8 cellular contexts compared by ENCODE assay signal in the genomic region with DNA sequence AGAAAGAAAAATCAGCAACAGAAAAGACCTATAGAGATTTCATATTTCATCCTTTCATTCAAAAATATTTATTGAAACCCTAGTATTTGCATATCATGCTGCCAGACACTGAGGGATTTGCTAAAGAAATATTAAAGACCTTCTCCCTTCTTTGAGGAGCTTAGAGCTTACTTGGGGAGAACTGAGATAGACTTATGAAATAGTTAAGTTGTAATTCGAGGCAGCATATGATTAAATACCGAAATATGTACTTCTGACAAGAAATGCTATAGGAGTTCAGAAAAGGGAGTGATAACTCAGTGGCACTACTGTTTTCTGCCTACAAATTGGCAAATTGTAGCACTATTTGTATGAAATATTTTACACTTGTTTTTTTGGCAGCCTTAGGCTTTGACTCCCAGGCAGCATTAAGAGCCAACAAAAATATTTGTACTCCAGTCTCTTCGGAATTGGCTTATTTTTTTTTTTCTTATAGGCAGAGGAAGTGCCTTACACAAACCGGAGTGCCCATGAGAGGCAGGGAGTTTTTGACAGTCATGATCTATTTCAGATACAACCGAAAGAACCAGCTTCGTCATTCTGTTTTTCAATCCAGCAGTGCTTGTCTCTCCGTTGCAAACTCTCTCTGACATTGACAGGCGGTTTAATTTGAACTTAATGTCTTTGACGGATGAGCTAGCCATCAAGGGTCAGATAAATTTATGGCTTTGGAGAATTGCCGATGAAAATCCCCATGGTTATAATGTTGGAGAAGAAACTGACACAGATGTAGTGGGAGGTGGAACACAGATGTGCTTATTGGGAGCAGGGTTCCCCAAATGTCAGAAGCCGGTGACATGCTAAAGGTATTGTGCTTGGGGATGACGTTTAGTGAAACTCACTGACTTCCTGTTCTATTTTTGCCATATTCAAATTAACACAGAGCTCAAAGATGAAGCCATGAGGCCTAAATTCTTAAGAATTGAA. TPM values are rescaled to one million over a fixed set of nuclear protein-coding genes. Genes with fewer than 3 reads are reported as not detected.
DNase-seq lines count a peak whose midpoint lies in the region; ATAC-seq, FAIRE-seq and TF ChIP-seq lines count a peak whose summit lies in the region.

No MANE protein-coding gene starts in this region.

- no peaks in the 10 kb centered on the region for H3K27me3 ChIP-seq in bronchial epithelial cell (ENCODE audit: control insufficient read depth, insufficient read depth, low read length)
- H3K27me3 ChIP-seq in neuronal stem cell (ENCODE audit: control insufficient read depth in 3 of 3, insufficient read depth in 3 of 3, low read depth in 1 of 3, low read length in 3 of 3) = no peaks in the 10 kb centered on the region

- no peak overlapping the region for H3K4ac ChIP-seq in neuronal stem cell (ENCODE audit: low read length)

- H4K8ac ChIP-seq in neuronal stem cell (ENCODE audit: low read depth, low read length) = no peak overlapping the region

- CTCF ChIA-PET in HEK293T (lab: Yijun Ruan, JAX) = no interaction called here

- H4K91ac ChIP-seq in neuronal stem cell (ENCODE audit: low read depth, low read length, poor library complexity) = no peak overlapping the region

- no peak for DNase-seq in HEK293T (ENCODE audit: extremely low spot score)
- peak; percentile 55 to 74 for DNase-seq in NOMO-1 (lab: John Stamatoyannopoulos, UW; ENCODE audit: unreplicated experiment in 2 of 2)
- DNase-seq in bronchial epithelial cell (ENCODE audit: low read depth) = peak; percentile 48
- DNase-seq in osteocyte (ENCODE audit: extremely low spot score, unreplicated experiment) = no peak
- DNase-seq in neuronal stem cell (ENCODE audit: low spot score) = no peak
- no peak for DNase-seq in NCI-H2171 (lab: John Stamatoyannopoulos, UW)
- DNase-seq in NCI-H1417 (lab: John Stamatoyannopoulos, UW) = no peak

- H3K18ac ChIP-seq in neuronal stem cell (ENCODE audit: low read length) = no peak overlapping the region

- H3K4me1 ChIP-seq in neuronal stem cell (ENCODE audit: control insufficient read depth in 2 of 2, insufficient read depth in 1 of 2, low read depth in 1 of 2, low read length in 2 of 2) = peaks cover 0 to 2% of the 10 kb centered on the region in 2 donors

- FAIRE-seq in bronchial epithelial cell (lab: Jason Lieb, UNC) = no peak

- peak overlapping the region; percentile 48 for H3K4me3 Mint-ChIP-seq in osteocyte (ENCODE audit: unreplicated experiment)

- no peak overlapping the region for H2BK120ac ChIP-seq in neuronal stem cell (ENCODE audit: low read depth, low read length)

- POLR2A ChIA-PET in HEK293T (lab: Yijun Ruan, JAX) = no interaction called here

- H3K14ac ChIP-seq in neuronal stem cell (ENCODE audit: low read length) = no peak overlapping the region

- no peak overlapping the region for H2BK15ac ChIP-seq in neuronal stem cell (ENCODE audit: low read length)

- TF ChIP-seq CTCF in bronchial epithelial cell (IDR thresholded peaks at IDR 0.05; ENCODE audit: insufficient read depth, low read length, severe bottlenecking) (no peak), osteocyte (IDR thresholded peaks at IDR 0.05) (no peak)

- no peak overlapping the region for H2AFZ ChIP-seq in neuronal stem cell (ENCODE audit: low read length)

- WGBS in neuronal stem cell (ENCODE audit: extremely low coverage in 2 of 2, insufficient read length in 2 of 2, insufficient replicate concordance in 1 of 2), 2 donors = no CpG with 5 or more reads among the region's 12 CpGs

- no peaks in the 10 kb centered on the region for H3K36me3 Mint-ChIP-seq in osteocyte (ENCODE audit: unreplicated experiment)

- H3K36me3 ChIP-seq in bronchial epithelial cell (ENCODE audit: control insufficient read depth, insufficient read depth, low read length) (no peaks in the 10 kb centered on the region), neuronal stem cell (replicated peaks in 1 of 2; ENCODE audit: control insufficient read depth in 2 of 2, insufficient read depth in 2 of 2, low read length in 2 of 2) (no peaks in the 10 kb centered on the region)

- H2BK5ac ChIP-seq in neuronal stem cell (ENCODE audit: low read length) = no peak overlapping the region

- peak overlapping the region; percentile 59 for H3K27ac Mint-ChIP-seq in osteocyte (ENCODE audit: unreplicated experiment)

- no peak overlapping the region for H3K4me3 ChIP-seq in bronchial epithelial cell (ENCODE audit: low read depth, low read length)
- H3K4me3 ChIP-seq in neuronal stem cell (ENCODE audit: low read length in 2 of 2) = no peak overlapping the region

- no peaks in the 10 kb centered on the region for H3K9me3 ChIP-seq in neuronal stem cell (replicated peaks in 1 of 2; ENCODE audit: control insufficient read depth in 2 of 2, insufficient read depth in 1 of 2, low read depth in 1 of 2, low read length in 2 of 2)

- H3K27me3 Mint-ChIP-seq in osteocyte (ENCODE audit: unreplicated experiment) = peaks cover 4% of the 10 kb centered on the region

- no peaks in the 10 kb centered on the region for H3K9me3 Mint-ChIP-seq in osteocyte (ENCODE audit: unreplicated experiment)

- no peak overlapping the region for H3K23ac ChIP-seq in neuronal stem cell (ENCODE audit: low read depth, low read length, poor library complexity)

- no peak overlapping the region for H3K9ac ChIP-seq in neuronal stem cell (ENCODE audit: low read depth, low read length, poor library complexity)

- H3K4me2 ChIP-seq in neuronal stem cell (ENCODE audit: insufficient read depth, low read length, poor library complexity, severe bottlenecking) = no peak overlapping the region

- no peak overlapping the region for H2AK5ac ChIP-seq in neuronal stem cell (ENCODE audit: low read depth, low read length)

- H3K79me1 ChIP-seq in neuronal stem cell (ENCODE audit: low read depth, low read length) = no peaks in the 10 kb centered on the region

- no peak overlapping the region for H3K27ac ChIP-seq in neuronal stem cell (replicated peaks; ENCODE audit: low read length)

- H2BK12ac ChIP-seq in neuronal stem cell (ENCODE audit: low read length) = no peak overlapping the region

- peak; percentile 78 for ATAC-seq in GM18498 (IDR thresholded peaks at IDR 0.05; ENCODE audit: unreplicated experiment)

- peaks cover 39% of the 10 kb centered on the region for H3K4me1 Mint-ChIP-seq in osteocyte (ENCODE audit: unreplicated experiment)

TF ChIP-seq in HEK293T, 16 proteins besides CTCF, POLR2A, EP300 and RAD21:
- TF ChIP-seq ELF4 (IDR thresholded peaks at IDR 0.05) (no peak), BHLHE40 (IDR thresholded peaks at IDR 0.05; ENCODE audit: borderline replicate concordance) (no peak)
- TF ChIP-seq, protein P1, sequence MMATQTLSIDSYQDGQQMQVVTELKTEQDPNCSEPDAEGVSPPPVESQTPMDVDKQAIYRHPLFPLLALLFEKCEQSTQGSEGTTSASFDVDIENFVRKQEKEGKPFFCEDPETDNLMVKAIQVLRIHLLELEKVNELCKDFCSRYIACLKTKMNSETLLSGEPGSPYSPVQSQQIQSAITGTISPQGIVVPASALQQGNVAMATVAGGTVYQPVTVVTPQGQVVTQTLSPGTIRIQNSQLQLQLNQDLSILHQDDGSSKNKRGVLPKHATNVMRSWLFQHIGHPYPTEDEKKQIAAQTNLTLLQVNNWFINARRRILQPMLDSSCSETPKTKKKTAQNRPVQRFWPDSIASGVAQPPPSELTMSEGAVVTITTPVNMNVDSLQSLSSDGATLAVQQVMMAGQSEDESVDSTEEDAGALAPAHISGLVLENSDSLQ (IDR thresholded peaks at IDR 0.05) = peak; percentile 52

RNA-seq across cellular contexts. Expression of a gene that starts 59.4 kb away (rescaled TPM):
- total RNA-seq in bronchial epithelial cell = under 0.01 TPM in 2 replicates
- 0.32 and 1.1 TPM in 2 replicates for total RNA-seq in osteocyte
- polyA plus RNA-seq in neuronal stem cell (2013, experiment 1 of 2) = 4.4 TPM
- 4.7 TPM for polyA plus RNA-seq in neuronal stem cell (2013, experiment 2 of 2)

Comparison
In these comparisons a context has a peak if more than half of its experiments do, and no peak if none do; other contexts are left out.
1. DNase-seq: peak in NOMO-1 (2 of 2) and bronchial epithelial cell (single experiment); none in HEK293T (single experiment), osteocyte (single experiment), neuronal stem cell (single experiment), NCI-H2171 (single experiment) and NCI-H1417 (0 of 3).